Comparison of ENCODE assay signal across 1 cellular context in genomic region chr14:21197418-21198205, GRCh38.
TF ChIP-seq lines count a peak whose summit lies in the region.

No MANE protein-coding gene starts in this region.

TF ChIP-seq in IMR-90, 13 proteins besides CTCF, POLR2A, EP300 and RAD21:
- TF ChIP-seq CHD1 (IDR thresholded peaks at IDR 0.05; ENCODE audit: low read depth, low read length) (no peak), CEBPB (IDR thresholded peaks at IDR 0.05; ENCODE audit: low read depth, low read length) (peak; percentile 87)
TF ChIP-seq in IMR-90: peak in this region for 1.
